In genomic region chr2:235850771-235851551, GRCh38 we compare ENCODE assay signal across 2 cellular contexts.
TF ChIP-seq lines count a peak whose summit lies in the region.

No MANE protein-coding gene starts in this region.

TF ChIP-seq in HEK293, 187 proteins besides CTCF, POLR2A, EP300 and RAD21 (continued from another document):
- TF ChIP-seq AEBP2 (tag by site-specific recombination; IDR thresholded peaks at IDR 0.05; ENCODE audit: borderline replicate concordance) = no peak
TF ChIP-seq in HEK293: peak in this region for 1.

TF ChIP-seq in HepG2, 621 proteins besides CTCF, POLR2A, EP300 and RAD21 (continued from another document):
- TF ChIP-seq RNF219 (CRISPR knock-in tag; IDR thresholded peaks at IDR 0.05) = no peak
- peak; percentile 19; the same call in 1 of the 2 replicates for TF ChIP-seq ZNF687 (CRISPR knock-in tag; IDR thresholded peaks at IDR 0.05)
- no peak for TF ChIP-seq ZNF710 (CRISPR knock-in tag; IDR thresholded peaks at IDR 0.05; ENCODE audit: borderline replicate concordance)
- TF ChIP-seq KDM6A (CRISPR knock-in tag; IDR thresholded peaks at IDR 0.05; ENCODE audit: low read depth) = no peak
- TF ChIP-seq ZNF362 (CRISPR knock-in tag; IDR thresholded peaks at IDR 0.05; ENCODE audit: borderline replicate concordance) = no peak
- TF ChIP-seq SAP130 (CRISPR knock-in tag; IDR thresholded peaks at IDR 0.05; ENCODE audit: low read depth) = no peak
- no peak for TF ChIP-seq ZNF749 (CRISPR knock-in tag; IDR thresholded peaks at IDR 0.05; ENCODE audit: borderline replicate concordance)
- TF ChIP-seq ZFYVE20 (CRISPR knock-in tag; IDR thresholded peaks at IDR 0.05; ENCODE audit: borderline replicate concordance, low read depth) = no peak
- no peak for TF ChIP-seq MBNL3 (CRISPR knock-in tag; conservative IDR thresholded peaks at IDR 0.05)
- TF ChIP-seq TMF1 (CRISPR knock-in tag; IDR thresholded peaks at IDR 0.05; ENCODE audit: low read depth) = no peak
- TF ChIP-seq HOXA5 (CRISPR knock-in tag; IDR thresholded peaks at IDR 0.05) = no peak
- no peak for TF ChIP-seq MIXL1 (CRISPR knock-in tag; IDR thresholded peaks at IDR 0.05)
- no peak for TF ChIP-seq NKX3-1 (CRISPR knock-in tag; IDR thresholded peaks at IDR 0.05)
- TF ChIP-seq BRF2 (CRISPR knock-in tag; IDR thresholded peaks at IDR 0.05) = no peak
TF ChIP-seq in HepG2: peak in this region for 3.
